ENCODE assay signal across 8 cellular contexts in genomic region chr2:393711-394696, GRCh38.
DNase-seq lines count a peak whose midpoint lies in the region; ATAC-seq and TF ChIP-seq lines count a peak whose summit lies in the region.

No MANE protein-coding gene starts in this region.

- H3K27me3 ChIP-seq in spleen (replicated peaks in 1 of 7) (peaks cover 0 to 7% (median 0%) of the 10 kb centered on the region in 7 donors), body of pancreas (no peaks in the 10 kb centered on the region)

- H3K4me3 ChIP-seq in spleen: peak overlapping the region in 2 of 8 donors; percentile 28 to 51
- H3K4me3 ChIP-seq in body of pancreas: no peak overlapping the region

- peak overlapping the region; percentile 77 for H3K4me3 Mint-ChIP-seq in activated CD4-positive, alpha-beta T cell treated with anti-CD3 and anti-CD28 coated beads, Interleukin-2, amount 10 ng/mL, durations not matched to agents 24 days and 14 days

- no peaks in the 10 kb centered on the region for H3K36me3 ChIP-seq in spleen
- no peaks in the 10 kb centered on the region for H3K36me3 ChIP-seq in body of pancreas (replicated peaks in 1 of 2; ENCODE audit: insufficient read depth in 1 of 2, low read depth in 2 of 2)

- H3K4me1 Mint-ChIP-seq in activated CD4-positive, alpha-beta T cell treated with anti-CD3 and anti-CD28 coated beads, Interleukin-2, amount 10 ng/mL, durations not matched to agents 24 days and 14 days: peaks cover 13% of the 10 kb centered on the region

- DNase-seq in NCI-H1048 (lab: John Stamatoyannopoulos, UW) (peak; percentile 1), spleen (peak; percentile 87), body of pancreas (no peak), epidermal melanocyte (ENCODE audit: insufficient read length, low spot score) (no peak), amniotic stem cell (lab: John Stamatoyannopoulos, UW) (no peak)
- DNase-seq in activated CD4-positive, alpha-beta T cell treated with anti-CD3 and anti-CD28 coated beads, Interleukin-2, amount 10 ng/mL, durations not matched to agents 24 days and 14 days: peak; percentile 92
- peak; percentile 42 for DNase-seq in effector CD4-positive, alpha-beta T cell

- peak overlapping the region; percentile 86 for H3K27ac Mint-ChIP-seq in activated CD4-positive, alpha-beta T cell treated with anti-CD3 and anti-CD28 coated beads, Interleukin-2, amount 10 ng/mL, durations not matched to agents 24 days and 14 days

- no peaks in the 10 kb centered on the region for H3K27me3 Mint-ChIP-seq in activated CD4-positive, alpha-beta T cell treated with anti-CD3 and anti-CD28 coated beads, Interleukin-2, amount 10 ng/mL, durations not matched to agents 24 days and 14 days

- H3K9me3 Mint-ChIP-seq in activated CD4-positive, alpha-beta T cell treated with anti-CD3 and anti-CD28 coated beads, Interleukin-2, amount 10 ng/mL, durations not matched to agents 24 days and 14 days: no peaks in the 10 kb centered on the region

- H3K27ac ChIP-seq in spleen (peak overlapping the region in 2 of 8 donors; percentile 41 to 59), body of pancreas (no peak overlapping the region)

- WGBS in spleen, 5 donors: 58 to 66% (median 64%) methylated on average over 37 of the region's 37 CpGs
- WGBS in body of pancreas, 2 donors: 62 to 63% methylated on average over 36 to 37 of the region's 37 CpGs

- intact Hi-C loops in activated CD4-positive, alpha-beta T cell treated with anti-CD3 and anti-CD28 coated beads, Interleukin-2, amount 10 ng/mL, durations not matched to agents 24 days and 14 days (cut with micrococcal nuclease): loop anchor here (2.0 to 5.0 kb wide), 3 partner anchors 38 to 129 kb away; partner anchors contain the start of genes ACP1 and SH3YL1
- intact Hi-C loops in spleen (cut with DNase I; ENCODE audit: low total_unique reads) (no loop called here), body of pancreas (cut with DNase I) (no loop called here)

- H3K4me1 ChIP-seq in spleen: peaks cover 0 to 11% (median 0%) of the 10 kb centered on the region in 6 donors
- no peaks in the 10 kb centered on the region for H3K4me1 ChIP-seq in body of pancreas

- H3K9me3 ChIP-seq in spleen (no peaks in the 10 kb centered on the region), body of pancreas (no peaks in the 10 kb centered on the region)

- H3K36me3 Mint-ChIP-seq in activated CD4-positive, alpha-beta T cell treated with anti-CD3 and anti-CD28 coated beads, Interleukin-2, amount 10 ng/mL, durations not matched to agents 24 days and 14 days (ENCODE audit: low read depth): no peaks in the 10 kb centered on the region

- peak; percentile 72 for ATAC-seq in GM21390 (IDR thresholded peaks at IDR 0.05; ENCODE audit: unreplicated experiment)
- ATAC-seq in body of pancreas: no peak

- no peak for TF ChIP-seq CTCF in spleen (IDR thresholded peaks at IDR 0.05 in 8 of 11, conservative IDR thresholded peaks at IDR 0.05 in 3 of 11)
- no peak for TF ChIP-seq CTCF in body of pancreas (IDR thresholded peaks at IDR 0.05)

- TF ChIP-seq POLR2A in spleen (IDR thresholded peaks at IDR 0.05) (no peak), body of pancreas (IDR thresholded peaks at IDR 0.05) (no peak)

Comparison
In these comparisons a context has a peak if more than half of its experiments do, and no peak if none do; other contexts are left out.
1. DNase-seq: peak in NCI-H1048 (single experiment), activated CD4-positive, alpha-beta T cell treated with anti-CD3 and anti-CD28 coated beads, Interleukin-2, amount 10 ng/mL, durations not matched to agents 24 days and 14 days (single experiment), effector CD4-positive, alpha-beta T cell (single experiment) and spleen (single experiment); none in body of pancreas (0 of 4), epidermal melanocyte (single experiment) and amniotic stem cell (single experiment).